Comparison of ENCODE assay signal across 1 cellular context in the genomic region with DNA sequence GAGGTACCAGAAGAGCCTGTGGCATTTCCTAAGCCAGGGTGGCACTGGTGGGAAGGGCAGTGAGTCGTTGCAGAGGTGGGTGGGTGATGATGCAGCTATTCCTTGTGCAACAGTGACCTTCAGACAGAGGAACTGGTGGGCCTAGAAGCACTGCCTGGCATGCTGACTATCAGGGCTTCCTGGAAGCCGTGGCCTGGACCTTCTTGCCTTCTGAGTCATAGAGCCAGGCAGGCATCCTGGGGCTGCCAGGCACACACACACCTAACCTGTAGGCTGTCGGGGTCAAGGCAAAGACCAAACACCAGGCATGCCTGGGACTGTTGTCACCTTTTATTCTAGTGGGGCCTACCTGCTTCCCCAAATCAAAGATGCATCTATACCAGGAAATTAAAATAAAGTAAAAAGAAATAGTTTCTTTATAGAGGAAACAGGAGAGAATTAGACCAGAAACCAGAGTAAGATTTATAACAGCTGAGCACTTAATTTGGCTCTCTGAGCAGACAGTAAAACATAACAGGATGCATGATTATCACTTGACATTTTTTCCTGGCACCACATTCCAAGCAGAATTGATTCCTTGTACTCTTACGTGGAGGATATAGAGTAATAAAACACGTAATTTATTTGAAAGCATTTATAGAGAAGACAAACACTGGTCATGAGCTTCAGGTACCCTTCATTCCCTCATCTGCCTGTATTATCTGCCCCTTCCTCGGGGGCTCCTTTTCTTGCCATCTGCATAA.
TF ChIP-seq lines count a peak whose summit lies in the region.

No MANE protein-coding gene starts in this region.

TF ChIP-seq in SK-N-SH treated with all-trans-retinoic acid at 6 μM for 48 hours, 23 proteins besides CTCF, POLR2A, EP300 and RAD21 (continued from another document):
- TF ChIP-seq, protein P1, sequence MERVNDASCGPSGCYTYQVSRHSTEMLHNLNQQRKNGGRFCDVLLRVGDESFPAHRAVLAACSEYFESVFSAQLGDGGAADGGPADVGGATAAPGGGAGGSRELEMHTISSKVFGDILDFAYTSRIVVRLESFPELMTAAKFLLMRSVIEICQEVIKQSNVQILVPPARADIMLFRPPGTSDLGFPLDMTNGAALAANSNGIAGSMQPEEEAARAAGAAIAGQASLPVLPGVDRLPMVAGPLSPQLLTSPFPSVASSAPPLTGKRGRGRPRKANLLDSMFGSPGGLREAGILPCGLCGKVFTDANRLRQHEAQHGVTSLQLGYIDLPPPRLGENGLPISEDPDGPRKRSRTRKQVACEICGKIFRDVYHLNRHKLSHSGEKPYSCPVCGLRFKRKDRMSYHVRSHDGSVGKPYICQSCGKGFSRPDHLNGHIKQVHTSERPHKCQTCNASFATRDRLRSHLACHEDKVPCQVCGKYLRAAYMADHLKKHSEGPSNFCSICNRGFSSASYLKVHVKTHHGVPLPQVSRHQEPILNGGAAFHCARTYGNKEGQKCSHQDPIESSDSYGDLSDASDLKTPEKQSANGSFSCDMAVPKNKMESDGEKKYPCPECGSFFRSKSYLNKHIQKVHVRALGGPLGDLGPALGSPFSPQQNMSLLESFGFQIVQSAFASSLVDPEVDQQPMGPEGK (CRISPR knock-in tag; IDR thresholded peaks at IDR 0.05; ENCODE audit: borderline replicate concordance), result no peak
- no peak for TF ChIP-seq RARB (CRISPR knock-in tag; IDR thresholded peaks at IDR 0.05)
